ENCODE assay signal across 8 cellular contexts in genomic region chr19:17932485-17933338, GRCh38. TPM values are rescaled to one million over a fixed set of nuclear protein-coding genes. Genes with fewer than 3 reads are reported as not detected.
DNase-seq lines count a peak whose midpoint lies in the region; ATAC-seq and TF ChIP-seq lines count a peak whose summit lies in the region.

Gene CCDC124, plus strand, starts transcription at chr19:17933015. Its CDS starts 3,406 bp downstream, at chr19:17936421.

- peak; percentile 94 for DNase-seq in BE2C
- DNase-seq in NCI-H446 treated with DMSO at 0.1 percent for 48 hours (lab: John Stamatoyannopoulos, UW) = peak; percentile 86
- peak; percentile 91 for DNase-seq in activated CD4-positive, alpha-beta T cell treated with anti-CD3 and anti-CD28 coated beads for 1 hour
- DNase-seq in cerebellum (ENCODE audit: low spot score) = peak; percentile 94
- peak; percentile 95 for DNase-seq in kidney tubule cell (ENCODE audit: low spot score)
- peak; percentile 85 for DNase-seq in stimulated activated CD4-positive, alpha-beta T cell treated with anti-CD3 and anti-CD28 coated beads, Interleukin-1b, Interleukin-23, amount 100 ng/mL, for 1 hour (ENCODE audit: low read depth in 2 of 2)

- H3K9me3 ChIP-seq in BE2C = no peaks in the 10 kb centered on the region

- H3K27me3 ChIP-seq in BE2C = no peaks in the 10 kb centered on the region

- no peaks in the 10 kb centered on the region for H3K4me1 ChIP-seq in BE2C

- H3K4me3 ChIP-seq in BE2C (ENCODE audit: low read depth, low read length) = peak within 1 kb of the TSS; percentile 95

- peak; percentile 83 for ATAC-seq in GM19035 (IDR thresholded peaks at IDR 0.05; ENCODE audit: unreplicated experiment)
- peak; percentile 67 for ATAC-seq in HG03342 (IDR thresholded peaks at IDR 0.05; ENCODE audit: unreplicated experiment)

- TF ChIP-seq CTCF in BE2C (IDR thresholded peaks at IDR 0.05; ENCODE audit: low read depth, low read length) = peak; percentile 96

- no peaks in the 10 kb centered on the region; the same call in 1 of the 2 replicates for H3K36me3 ChIP-seq in BE2C

RNA-seq across cellular contexts. Expression of gene CCDC124, which starts in this region (rescaled TPM):
- polyA plus RNA-seq in BE2C (2012; ENCODE audit: insufficient read depth, insufficient read length, low read depth) = 355 TPM
- 12.2 TPM for total RNA-seq in cerebellum

Comparison
In these comparisons a context has a peak if more than half of its experiments do, and no peak if none do; other contexts are left out.
1. Peak in every context shown above with its lines: DNase-seq, ATAC-seq and H3K4me3 ChIP-seq.